ENCODE assay signal across 23 cellular contexts in genomic region chrX:132900631-132901030, GRCh38. TPM values are rescaled to one million over a fixed set of nuclear protein-coding genes. Genes with fewer than 3 reads are reported as not detected.
"Had no signal": no experiment of that assay in that cellular context is flagged by ENCODE, and none has a peak within 500 bp of the region (broad histone marks: within the 10 kb centered on the region; RNA-seq: fewer than 3 reads in every experiment).

No MANE protein-coding gene starts in this region.

- ATAC-seq: left lobe of liver; naive thymus-derived CD4-positive, alpha-beta T cell; psoas muscle; sciatic nerve had no signal

- H3K27ac ChIP-seq: dorsolateral prefrontal cortex, esophagus muscularis mucosa, hepatocyte, psoas muscle, skin epidermis, stomach, thoracic aorta, transverse colon had no signal

- H3K4me1 ChIP-seq: esophagus muscularis mucosa, psoas muscle, stomach, transverse colon had no signal

- H2AFZ ChIP-seq: hepatocyte had no signal

- H3K4me2 ChIP-seq: hepatocyte had no signal

- H3K4me3 ChIP-seq: dorsolateral prefrontal cortex, esophagus muscularis mucosa, hepatocyte, psoas muscle, skin epidermis, stomach, thoracic aorta, transverse colon had no signal

- H3K36me3 ChIP-seq: esophagus muscularis mucosa, stomach, thoracic aorta, transverse colon had no signal

- H3K79me2 ChIP-seq: hepatocyte had no signal

- H3K27me3 ChIP-seq: esophagus muscularis mucosa, hepatocyte, stomach, transverse colon had no signal

- FAIRE-seq: islet of Langerhans had no signal

- H3K9me3 ChIP-seq: esophagus muscularis mucosa, psoas muscle, stomach, thoracic aorta, transverse colon had no signal

- DNase-seq: cortex of kidney; dorsolateral prefrontal cortex; effector CD8-positive, alpha-beta T cell; foreskin melanocyte; head of caudate nucleus; kidney glomerular epithelial cell; mammary epithelial cell; naive thymus-derived CD4-positive, alpha-beta T cell; nephron progenitor cell; psoas muscle; stimulated activated CD4-positive, alpha-beta T cell treated with anti-CD3 and anti-CD28 coated beads, Interleukin-2, amount 100 ng/mL, for 24 hours; stimulated activated naive CD4-positive, alpha-beta T cell; stomach; substantia nigra; transverse colon had no signal

RNA-seq across cellular contexts. Expression of gene HS6ST2, which starts 57.8 kb away (rescaled TPM):
- total RNA-seq: left lobe of liver, mononuclear cell, thoracic aorta had no signal
- polyA plus RNA-seq: naive thymus-derived CD4-positive, alpha-beta T cell had no signal
